In genomic region chr11:65919151-65920034, GRCh38 we compare ENCODE assay signal across 1 cellular context.
TF ChIP-seq lines count a peak whose summit lies in the region.

Gene DRAP1, plus strand, starts transcription at chr11:65919426. Its CDS starts 76 bp downstream, at chr11:65919502.

TF ChIP-seq in HepG2, 621 proteins besides CTCF, POLR2A, EP300 and RAD21 (continued from another document and continues in another):
- peak; percentile 62; the same call in 1 of the 2 replicates for TF ChIP-seq ZBTB10 (CRISPR knock-in tag; IDR thresholded peaks at IDR 0.05; ENCODE audit: borderline replicate concordance)
- no peak; the same call in 1 of the 2 replicates for TF ChIP-seq MIXL1 (CRISPR knock-in tag; IDR thresholded peaks at IDR 0.05)
- TF ChIP-seq ZSCAN31 (CRISPR knock-in tag; IDR thresholded peaks at IDR 0.05; ENCODE audit: low read depth): 0 out of 2 replicates have a peak, but pooled peaks have one; percentile 12
- TF ChIP-seq ZNF12 (CRISPR knock-in tag; IDR thresholded peaks at IDR 0.05): peak; percentile 42; the same call in 1 of the 2 replicates
- TF ChIP-seq SIN3B (IDR thresholded peaks at IDR 0.05; ENCODE audit: low read length): peak; percentile 72
- TF ChIP-seq JUN (CRISPR knock-in tag; IDR thresholded peaks at IDR 0.05): peak; percentile 53; the same call in 1 of the 2 replicates
- no peak for TF ChIP-seq GATA4 (IDR thresholded peaks at IDR 0.05; ENCODE audit: borderline replicate concordance, low read depth)
- peak; percentile 58; the same call in 1 of the 2 replicates for TF ChIP-seq HDAC2 (CRISPR knock-in tag; IDR thresholded peaks at IDR 0.05)
- peak; percentile 63; the same call in 1 of the 2 replicates for TF ChIP-seq KAT8 (CRISPR knock-in tag; IDR thresholded peaks at IDR 0.05)
- TF ChIP-seq ZNF772 (CRISPR knock-in tag; IDR thresholded peaks at IDR 0.05): peak; percentile 92; the same call in 1 of the 2 replicates
- TF ChIP-seq ZNF766 (CRISPR knock-in tag; IDR thresholded peaks at IDR 0.05; ENCODE audit: borderline replicate concordance): 0 out of 2 replicates have a peak, but pooled peaks have one; percentile 55
- TF ChIP-seq JARID2 (CRISPR knock-in tag; IDR thresholded peaks at IDR 0.05; ENCODE audit: insufficient replicate concordance): peak; percentile 21
- no peak for TF ChIP-seq DNMT3B (CRISPR knock-in tag; conservative IDR thresholded peaks at IDR 0.05)
- peak; percentile 85 for TF ChIP-seq ZNF331 (CRISPR knock-in tag; IDR thresholded peaks at IDR 0.05)
- TF ChIP-seq XBP1 (CRISPR knock-in tag; IDR thresholded peaks at IDR 0.05): no peak; the same call in 1 of the 2 replicates
- peak; percentile 61; the same call in 1 of the 2 replicates for TF ChIP-seq ZNF263 (CRISPR knock-in tag; IDR thresholded peaks at IDR 0.05)
- TF ChIP-seq ZNF790 (CRISPR knock-in tag; IDR thresholded peaks at IDR 0.05; ENCODE audit: borderline replicate concordance): 0 out of 2 replicates have a peak, but pooled peaks have one; percentile 22
- peak; percentile 65 for TF ChIP-seq CREB1 (IDR thresholded peaks at IDR 0.05)
- TF ChIP-seq CREB1 (CRISPR knock-in tag; IDR thresholded peaks at IDR 0.05): no peak
- no peak for TF ChIP-seq ZBTB34 (CRISPR knock-in tag; IDR thresholded peaks at IDR 0.05)
- TF ChIP-seq SMAD3 (CRISPR knock-in tag; IDR thresholded peaks at IDR 0.05): peak; percentile 90
- TF ChIP-seq ZNF672 (CRISPR knock-in tag; IDR thresholded peaks at IDR 0.05): no peak
- peak; percentile 73; the same call in 1 of the 2 replicates for TF ChIP-seq ZNF580 (CRISPR knock-in tag; IDR thresholded peaks at IDR 0.05; ENCODE audit: borderline replicate concordance, low read depth)
- TF ChIP-seq FOXA3 (CRISPR knock-in tag; IDR thresholded peaks at IDR 0.05): peak; percentile 79
- TF ChIP-seq HNRNPK (IDR thresholded peaks at IDR 0.05; ENCODE audit: low read depth, low read length, poor library complexity, severe bottlenecking): peak; percentile 69
- TF ChIP-seq ZIK1 (CRISPR knock-in tag; IDR thresholded peaks at IDR 0.05; ENCODE audit: borderline replicate concordance, low read depth): peak; percentile 74; the same call in 1 of the 2 replicates
- TF ChIP-seq CBX2 (IDR thresholded peaks at IDR 0.05; ENCODE audit: low read depth, low read length): no peak
- no peak for TF ChIP-seq CBX2 (CRISPR knock-in tag; IDR thresholded peaks at IDR 0.05; ENCODE audit: low read depth)
- peak; percentile 71 for TF ChIP-seq RBFOX2 (IDR thresholded peaks at IDR 0.05; ENCODE audit: low read depth, low read length)
- peak; percentile 29; the same call in 1 of the 2 replicates for TF ChIP-seq TAF1 (CRISPR knock-in tag; IDR thresholded peaks at IDR 0.05)
- peak; percentile 8 for TF ChIP-seq RELA (CRISPR knock-in tag; IDR thresholded peaks at IDR 0.05)
- TF ChIP-seq EHMT2 (IDR thresholded peaks at IDR 0.05; ENCODE audit: borderline replicate concordance, low read depth, low read length): no peak
- TF ChIP-seq ZSCAN20 (CRISPR knock-in tag; IDR thresholded peaks at IDR 0.05; ENCODE audit: borderline replicate concordance): peak; percentile 78; the same call in 1 of the 2 replicates
- TF ChIP-seq ZBTB7B (CRISPR knock-in tag; IDR thresholded peaks at IDR 0.05): peak; percentile 87
- no peak for TF ChIP-seq TBP (CRISPR knock-in tag; IDR thresholded peaks at IDR 0.05)
- TF ChIP-seq ZNF616 (CRISPR knock-in tag; IDR thresholded peaks at IDR 0.05; ENCODE audit: low read depth): peak; percentile 77; the same call in 1 of the 2 replicates
- TF ChIP-seq SRSF4 (IDR thresholded peaks at IDR 0.05; ENCODE audit: low read depth, low read length, poor library complexity, severe bottlenecking): no peak
- peak; percentile 80 for TF ChIP-seq ZBED4 (CRISPR knock-in tag; IDR thresholded peaks at IDR 0.05; ENCODE audit: borderline replicate concordance)
- TF ChIP-seq ZBTB43 (CRISPR knock-in tag; conservative IDR thresholded peaks at IDR 0.05): peak; percentile 78; the same call in 1 of the 2 replicates
- TF ChIP-seq ERF (CRISPR knock-in tag; IDR thresholded peaks at IDR 0.05): peak; percentile 78
- no peak for TF ChIP-seq ZSCAN9 (CRISPR knock-in tag; IDR thresholded peaks at IDR 0.05; ENCODE audit: borderline replicate concordance)
- peak; percentile 65; the same call in 1 of the 2 replicates for TF ChIP-seq TFAP4 (IDR thresholded peaks at IDR 0.05; ENCODE audit: borderline replicate concordance, low read depth)
- TF ChIP-seq MED13 (CRISPR knock-in tag; IDR thresholded peaks at IDR 0.05): peak; percentile 74
- TF ChIP-seq ZNF205 (CRISPR knock-in tag; IDR thresholded peaks at IDR 0.05): peak; percentile 52; the same call in 1 of the 2 replicates
- TF ChIP-seq SCMH1 (CRISPR knock-in tag; IDR thresholded peaks at IDR 0.05; ENCODE audit: borderline replicate concordance): no peak
- TF ChIP-seq RXRA (CRISPR knock-in tag; IDR thresholded peaks at IDR 0.05): no peak; the same call in 1 of the 2 replicates
- no peak for TF ChIP-seq MTA3 (CRISPR knock-in tag; IDR thresholded peaks at IDR 0.05)
- peak; percentile 55; the same call in 1 of the 2 replicates for TF ChIP-seq NKX3-1 (CRISPR knock-in tag; IDR thresholded peaks at IDR 0.05)
- TF ChIP-seq FIP1L1 (IDR thresholded peaks at IDR 0.05; ENCODE audit: borderline replicate concordance, insufficient read depth, low read depth, low read length): no peak
- peak; percentile 75 for TF ChIP-seq UBTF (CRISPR knock-in tag; IDR thresholded peaks at IDR 0.05)
- TF ChIP-seq ZNF687 (CRISPR knock-in tag; IDR thresholded peaks at IDR 0.05): peak; percentile 65
- TF ChIP-seq MXI1 (IDR thresholded peaks at IDR 0.05; ENCODE audit: borderline replicate concordance, low read depth, low read length): peak; percentile 53; the same call in 2 of the 3 replicates
